Comparison of ENCODE assay signal across 11 cellular contexts in genomic region chr18:7572837-7573236, GRCh38. TPM values are rescaled to one million over a fixed set of nuclear protein-coding genes. Genes with fewer than 3 reads are reported as not detected.
DNase-seq lines count a peak whose midpoint lies in the region; ATAC-seq and TF ChIP-seq lines count a peak whose summit lies in the region.
"Had no signal": no experiment of that assay in that cellular context is flagged by ENCODE, and none has a peak within 500 bp of the region (broad histone marks: within the 10 kb centered on the region; RNA-seq: fewer than 3 reads in every experiment).

No MANE protein-coding gene starts in this region.

- no peak overlapping the region for H3K9ac ChIP-seq in mammary epithelial cell (ENCODE audit: insufficient read depth, low read length)

- ATAC-seq in CD8-positive, alpha-beta T cell, result no peak
- no peak for ATAC-seq in HG03378 (IDR thresholded peaks at IDR 0.05; ENCODE audit: unreplicated experiment)

- peaks cover 31% of the 10 kb centered on the region for H3K4me1 ChIP-seq in mammary epithelial cell (ENCODE audit: insufficient read depth, low read length)
- H3K4me1 ChIP-seq in CD8-positive, alpha-beta T cell (ENCODE audit: insufficient read depth, low read length), result no peaks in the 10 kb centered on the region

- H3K27ac Mint-ChIP-seq in MCF 10A (ENCODE audit: low read depth, unreplicated experiment), result peak overlapping the region; percentile 6
- H3K27ac Mint-ChIP-seq in CD8-positive, alpha-beta T cell, result no peak overlapping the region

- H3K4me3 Mint-ChIP-seq in MCF 10A (ENCODE audit: unreplicated experiment), result no peak overlapping the region
- H3K4me3 Mint-ChIP-seq in CD8-positive, alpha-beta T cell, result no peak overlapping the region

- no peak overlapping the region for H2AFZ ChIP-seq in mammary epithelial cell (ENCODE audit: low read depth, low read length)

- DNase-seq in MCF 10A (ENCODE audit: unreplicated experiment), result no peak
- no peak for DNase-seq in mammary epithelial cell
- peak; percentile 43 for DNase-seq in glomerular visceral epithelial cell (ENCODE audit: extremely low spot score)
- DNase-seq in CD8-positive, alpha-beta T cell, result no peak
- no peak for DNase-seq in epidermal melanocyte (ENCODE audit: insufficient read length, low spot score)
- DNase-seq in stimulated activated CD4-positive, alpha-beta T cell treated with anti-CD3 and anti-CD28 coated beads, Interleukin-4, amount 100 ng/mL, for 24 hours, result no peak
- DNase-seq: erythroblast, NCI-H1048, NCI-H446 had no signal

- H3K27me3 Mint-ChIP-seq in MCF 10A (ENCODE audit: insufficient read depth, unreplicated experiment), result no peaks in the 10 kb centered on the region
- H3K27me3 Mint-ChIP-seq in CD8-positive, alpha-beta T cell (ENCODE audit: low read depth), result peaks cover 24% of the 10 kb centered on the region

- in situ Hi-C loops in mammary epithelial cell (cut with MboI; ENCODE audit: low sequenced_read_pairs in 2 of 2), result loop anchor here in 1 of 2 donors (25.0 kb wide), 1 partner anchor 814 kb away; no protein-coding TSS in a partner anchor

- intact Hi-C loops in MCF 10A (cut with micrococcal nuclease), result no loop called here
- intact Hi-C loops in mammary epithelial cell (cut with micrococcal nuclease), result no loop called here
- intact Hi-C loops in CD8-positive, alpha-beta T cell (cut with DNase I, micrococcal nuclease), result no loop called here

- H3K4me1 Mint-ChIP-seq in MCF 10A (ENCODE audit: insufficient read depth, unreplicated experiment), result peaks cover 44% of the 10 kb centered on the region
- peaks cover 2% of the 10 kb centered on the region for H3K4me1 Mint-ChIP-seq in CD8-positive, alpha-beta T cell (ENCODE audit: low read depth)

- peaks cover 73% of the 10 kb centered on the region for H3K79me2 ChIP-seq in mammary epithelial cell (ENCODE audit: insufficient read depth, low read length)

- H3K27me3 ChIP-seq in mammary epithelial cell (ENCODE audit: insufficient read depth, low read length), result no peaks in the 10 kb centered on the region
- no peaks in the 10 kb centered on the region for H3K27me3 ChIP-seq in CD8-positive, alpha-beta T cell (ENCODE audit: insufficient read depth, low read length)

- H3K4me2 ChIP-seq in mammary epithelial cell (ENCODE audit: insufficient read depth, low read depth, low read length), result no peak overlapping the region

- no peaks in the 10 kb centered on the region for H4K20me1 ChIP-seq in mammary epithelial cell (ENCODE audit: insufficient read depth, low read length)

- WGBS in mammary epithelial cell (ENCODE audit: low coverage, missing lambda C conversion rate), result 100% methylated on average over 2 of the region's 2 CpGs

- H3K9me3 Mint-ChIP-seq in MCF 10A (ENCODE audit: unreplicated experiment), result no peaks in the 10 kb centered on the region
- no peaks in the 10 kb centered on the region for H3K9me3 Mint-ChIP-seq in CD8-positive, alpha-beta T cell

- no peaks in the 10 kb centered on the region for H3K9me3 ChIP-seq in mammary epithelial cell (replicated peaks; ENCODE audit: insufficient read depth, low read length)
- H3K9me3 ChIP-seq in CD8-positive, alpha-beta T cell (ENCODE audit: low read length), result no peaks in the 10 kb centered on the region

- no peaks in the 10 kb centered on the region for H3K36me3 Mint-ChIP-seq in MCF 10A (ENCODE audit: insufficient read depth, unreplicated experiment)
- no peaks in the 10 kb centered on the region for H3K36me3 Mint-ChIP-seq in CD8-positive, alpha-beta T cell

- BruUV-seq in MCF 10A (replicated peaks; lab: Mats Ljungman, UMichigan) (no TSS peak), mammary epithelial cell (replicated peaks; lab: Mats Ljungman, UMichigan) (no TSS peak)

- TF ChIP-seq CTCF in MCF 10A (IDR thresholded peaks at IDR 0.05; ENCODE audit: unreplicated experiment) (no peak), mammary epithelial cell (conservative IDR thresholded peaks at IDR 0.05 in 1 of 2, IDR thresholded peaks at IDR 0.05 in 1 of 2; ENCODE audit: extremely low read depth in 1 of 2, insufficient read depth in 1 of 2, low read depth in 1 of 2, low read length in 2 of 2) (no peak), WI38 (IDR thresholded peaks at IDR 0.05; ENCODE audit: low read depth, low read length) (no peak)
- TF ChIP-seq CTCF in CD8-positive, alpha-beta T cell (IDR thresholded peaks at IDR 0.05), result no peak

- CTCF ChIA-PET in MCF 10A (lab: Yijun Ruan, JAX), result interaction anchor here (0.6 to 1.2 kb wide), 3 partner anchors 167 to 1023 kb away, joined by 3 to 7 read pairs (median 4); no protein-coding TSS in a partner anchor
- CTCF ChIA-PET in mammary epithelial cell (lab: Charles Lee; ENCODE audit: low non-redundant PET), result no interaction called here
- CTCF ChIA-PET in CD8-positive, alpha-beta T cell (lab: Charles Lee), result interaction anchor here (0.6 kb wide), 1 partner anchor 115 kb away, joined by 3 read pairs; no protein-coding TSS in a partner anchor

- POLR2A ChIA-PET in MCF 10A (lab: Yijun Ruan, JAX), result no interaction called here
- POLR2A ChIA-PET in CD8-positive, alpha-beta T cell (lab: Charles Lee), result interaction anchor here (0.8 kb wide), 1 partner anchor 17 kb away, joined by 3 read pairs; no protein-coding TSS in a partner anchor

- dilution Hi-C loops in mammary epithelial cell (cut with HindIII; ENCODE audit: low sequenced_read_pairs), result no loop called here

- H3K4me3 ChIP-seq in mammary epithelial cell (replicated peaks in 1 of 3; ENCODE audit: insufficient read depth in 1 of 3, low read depth in 2 of 3, low read length in 3 of 3), result no peak overlapping the region
- H3K4me3 ChIP-seq in WI38 (ENCODE audit: low read depth, low read length), result peak overlapping the region; percentile 38
- no peak overlapping the region for H3K4me3 ChIP-seq in CD8-positive, alpha-beta T cell (ENCODE audit: low read depth, low read length)

- no peak overlapping the region for H3K27ac ChIP-seq in mammary epithelial cell (ENCODE audit: insufficient read depth, low read depth, low read length)
- H3K27ac ChIP-seq in CD8-positive, alpha-beta T cell (ENCODE audit: low read depth, low read length), result no peak overlapping the region

- H3K36me3 ChIP-seq in mammary epithelial cell (ENCODE audit: insufficient read depth, low read length), result no peaks in the 10 kb centered on the region
- no peaks in the 10 kb centered on the region for H3K36me3 ChIP-seq in CD8-positive, alpha-beta T cell (ENCODE audit: insufficient read depth, low read length)

RNA-seq across cellular contexts. Expression of gene PTPRM, which starts 5.7 kb away (rescaled TPM):
- total RNA-seq in MCF 10A (2022) (82.8 and 107 TPM in 2 replicates), mammary epithelial cell (10 to 100 TPM; 34.1 to 65.8 TPM)
- polyA plus RNA-seq in mammary epithelial cell, result 43.3 TPM
- 23.8 TPM for polyA minus RNA-seq in mammary epithelial cell
- 1 to 10 TPM; 4.2 to 6.4 TPM for total RNA-seq in CD8-positive, alpha-beta T cell

Comparison
In these comparisons a context has a peak if more than half of its experiments do, and no peak if none do; other contexts are left out.
1. RNA of gene PTPRM, which starts 5.7 kb away (total RNA-seq): 82.8 to 107 TPM in MCF 10A and 34.1 to 65.8 TPM in mammary epithelial cell; 4.2 to 6.4 TPM in CD8-positive, alpha-beta T cell; every median in the first group is over 4 times any median in the second.